In the genomic region with DNA sequence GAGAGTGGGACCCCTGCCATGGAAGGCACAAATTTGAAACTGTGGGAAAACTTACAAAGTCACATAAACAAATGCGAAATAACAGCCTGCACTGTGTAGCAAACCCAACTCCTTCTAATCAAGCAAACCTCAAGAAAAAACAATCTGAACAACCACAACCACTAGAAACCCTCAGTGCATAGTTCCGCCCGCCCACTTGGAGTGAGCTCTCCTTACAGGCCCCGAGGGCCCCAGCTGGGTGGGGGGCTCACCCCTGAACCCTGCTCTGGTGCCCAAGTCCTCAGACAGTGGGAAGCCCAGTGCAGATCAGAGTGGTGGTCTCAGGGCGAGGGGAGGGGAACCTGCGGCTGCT, we compare ENCODE assay signal across 10 cellular contexts. TPM values are rescaled to one million over a fixed set of nuclear protein-coding genes. Genes with fewer than 3 reads are reported as not detected.
DNase-seq lines count a peak whose midpoint lies in the region; ATAC-seq lines count a peak whose summit lies in the region.
"Had no signal": no experiment of that assay in that cellular context is flagged by ENCODE, and none has a peak within 500 bp of the region (broad histone marks: within the 10 kb centered on the region; RNA-seq: fewer than 3 reads in every experiment).

No MANE protein-coding gene starts in this region.

- no peak overlapping the region for H3K4me3 ChIP-seq in mucosa of stomach (ENCODE audit: low read length)

- H3K4me3 Mint-ChIP-seq in activated naive CD8-positive, alpha-beta T cell, result peak overlapping the region; percentile 40
- no peak overlapping the region for H3K4me3 Mint-ChIP-seq in activated naive CD8-positive, alpha-beta T cell treated with anti-CD3 and anti-CD28 coated beads, Interleukin-2, amount 50 U/mL, for 24 hours
- H3K4me3 Mint-ChIP-seq: central memory CD8-positive, alpha-beta T cell; natural killer cell had no signal

- H3K4me1 Mint-ChIP-seq in activated naive CD8-positive, alpha-beta T cell (ENCODE audit: low read depth), result peaks cover 22% of the 10 kb centered on the region
- peaks cover 13% of the 10 kb centered on the region for H3K4me1 Mint-ChIP-seq in activated naive CD8-positive, alpha-beta T cell treated with anti-CD3 and anti-CD28 coated beads, Interleukin-2, amount 50 U/mL, for 24 hours

- no peaks in the 10 kb centered on the region for H3K9me3 ChIP-seq in mucosa of stomach (ENCODE audit: control insufficient read depth, low read length)

- H3K9ac ChIP-seq in mucosa of stomach (ENCODE audit: low read length), result peak overlapping the region; percentile 22

- intact Hi-C loops in posterior cingulate gyrus (cut with DNase I), result no loop called here

- H3K36me3 Mint-ChIP-seq in activated naive CD8-positive, alpha-beta T cell, result no peaks in the 10 kb centered on the region
- no peaks in the 10 kb centered on the region for H3K36me3 Mint-ChIP-seq in activated naive CD8-positive, alpha-beta T cell treated with anti-CD3 and anti-CD28 coated beads, Interleukin-2, amount 50 U/mL, for 24 hours (ENCODE audit: low read depth)
- H3K36me3 Mint-ChIP-seq: natural killer cell had no signal

- no peak for ATAC-seq in activated naive CD8-positive, alpha-beta T cell treated with anti-CD3 and anti-CD28 coated beads, Interleukin-2, amount 50 U/mL, for 24 hours

- H3K27ac ChIP-seq in caudate nucleus (ENCODE audit: low read depth, low read length), result peak overlapping the region; percentile 85

- no peaks in the 10 kb centered on the region for H3K36me3 ChIP-seq in mucosa of stomach (ENCODE audit: control insufficient read depth, insufficient read depth, low read length)

- no peaks in the 10 kb centered on the region for H3K9me3 Mint-ChIP-seq in activated naive CD8-positive, alpha-beta T cell (ENCODE audit: low read depth)
- H3K9me3 Mint-ChIP-seq in activated naive CD8-positive, alpha-beta T cell treated with anti-CD3 and anti-CD28 coated beads, Interleukin-2, amount 50 U/mL, for 24 hours, result no peaks in the 10 kb centered on the region
- H3K9me3 Mint-ChIP-seq: central memory CD8-positive, alpha-beta T cell; natural killer cell had no signal

- peaks cover 45% of the 10 kb centered on the region for H3K27me3 ChIP-seq in mucosa of stomach (ENCODE audit: control insufficient read depth, insufficient read depth, low read length)

- H3K27ac Mint-ChIP-seq in activated naive CD8-positive, alpha-beta T cell, result no peak overlapping the region
- H3K27ac Mint-ChIP-seq in activated naive CD8-positive, alpha-beta T cell treated with anti-CD3 and anti-CD28 coated beads, Interleukin-2, amount 50 U/mL, for 24 hours, result no peak overlapping the region
- H3K27ac Mint-ChIP-seq: natural killer cell had no signal

- H3K4me1 ChIP-seq in mucosa of stomach (ENCODE audit: control insufficient read depth, insufficient read depth, low read length), result peaks cover 27% of the 10 kb centered on the region

- no peak for DNase-seq in activated naive CD8-positive, alpha-beta T cell treated with anti-CD3 and anti-CD28 coated beads, Interleukin-2, amount 50 U/mL, for 24 hours
- DNase-seq in caudate nucleus (lab: John Stamatoyannopoulos, UW) (no peak), ureter (ENCODE audit: low spot score) (peak; percentile 44), SHP77 treated with DMSO at 0.1 percent for 48 hours (lab: John Stamatoyannopoulos, UW) (no peak), posterior cingulate gyrus (no peak)
- DNase-seq in stimulated activated CD4-positive, alpha-beta T cell treated with anti-CD3 and anti-CD28 coated beads, Interleukin-4, amount 100 ng/mL, for 24 hours, result no peak
- DNase-seq: natural killer cell had no signal

- no peaks in the 10 kb centered on the region for H3K27me3 Mint-ChIP-seq in activated naive CD8-positive, alpha-beta T cell
- peaks cover 5% of the 10 kb centered on the region for H3K27me3 Mint-ChIP-seq in activated naive CD8-positive, alpha-beta T cell treated with anti-CD3 and anti-CD28 coated beads, Interleukin-2, amount 50 U/mL, for 24 hours

RNA-seq across cellular contexts. Expression of a gene that starts 0.9 kb away (rescaled TPM):
- total RNA-seq in ureter, result 41.9 TPM

RNA-seq across cellular contexts. Expression of a gene that starts 10.1 kb away (rescaled TPM):
- total RNA-seq in ureter, result 52.8 TPM

RNA-seq across cellular contexts. Expression of a gene that starts 15.7 kb away (rescaled TPM):
- 102 TPM for total RNA-seq in ureter

RNA-seq across cellular contexts. Expression of a gene that starts 28.2 kb away (rescaled TPM):
- total RNA-seq in ureter, result 0.42 TPM

RNA-seq across cellular contexts. Expression of a gene that starts 34.7 kb away (rescaled TPM):
- total RNA-seq in ureter, result 21.4 TPM
